ENCODE assay signal across 1 cellular context in genomic region chr4:6858997-6859396, GRCh38.
TF ChIP-seq lines count a peak whose summit lies in the region.

No MANE protein-coding gene starts in this region.

TF ChIP-seq in HepG2, 621 proteins besides CTCF, POLR2A, EP300 and RAD21:
- TF ChIP-seq, protein P1, sequence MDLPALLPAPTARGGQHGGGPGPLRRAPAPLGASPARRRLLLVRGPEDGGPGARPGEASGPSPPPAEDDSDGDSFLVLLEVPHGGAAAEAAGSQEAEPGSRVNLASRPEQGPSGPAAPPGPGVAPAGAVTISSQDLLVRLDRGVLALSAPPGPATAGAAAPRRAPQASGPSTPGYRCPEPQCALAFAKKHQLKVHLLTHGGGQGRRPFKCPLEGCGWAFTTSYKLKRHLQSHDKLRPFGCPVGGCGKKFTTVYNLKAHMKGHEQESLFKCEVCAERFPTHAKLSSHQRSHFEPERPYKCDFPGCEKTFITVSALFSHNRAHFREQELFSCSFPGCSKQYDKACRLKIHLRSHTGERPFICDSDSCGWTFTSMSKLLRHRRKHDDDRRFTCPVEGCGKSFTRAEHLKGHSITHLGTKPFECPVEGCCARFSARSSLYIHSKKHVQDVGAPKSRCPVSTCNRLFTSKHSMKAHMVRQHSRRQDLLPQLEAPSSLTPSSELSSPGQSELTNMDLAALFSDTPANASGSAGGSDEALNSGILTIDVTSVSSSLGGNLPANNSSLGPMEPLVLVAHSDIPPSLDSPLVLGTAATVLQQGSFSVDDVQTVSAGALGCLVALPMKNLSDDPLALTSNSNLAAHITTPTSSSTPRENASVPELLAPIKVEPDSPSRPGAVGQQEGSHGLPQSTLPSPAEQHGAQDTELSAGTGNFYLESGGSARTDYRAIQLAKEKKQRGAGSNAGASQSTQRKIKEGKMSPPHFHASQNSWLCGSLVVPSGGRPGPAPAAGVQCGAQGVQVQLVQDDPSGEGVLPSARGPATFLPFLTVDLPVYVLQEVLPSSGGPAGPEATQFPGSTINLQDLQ (CRISPR knock-in tag; IDR thresholded peaks at IDR 0.05): no peak
- TF ChIP-seq EZH2 (conservative IDR thresholded peaks at IDR 0.05; ENCODE audit: low read depth, low read length) (no peak), HMG20B (CRISPR knock-in tag; conservative IDR thresholded peaks at IDR 0.05) (no peak)
- TF ChIP-seq, protein P2, sequence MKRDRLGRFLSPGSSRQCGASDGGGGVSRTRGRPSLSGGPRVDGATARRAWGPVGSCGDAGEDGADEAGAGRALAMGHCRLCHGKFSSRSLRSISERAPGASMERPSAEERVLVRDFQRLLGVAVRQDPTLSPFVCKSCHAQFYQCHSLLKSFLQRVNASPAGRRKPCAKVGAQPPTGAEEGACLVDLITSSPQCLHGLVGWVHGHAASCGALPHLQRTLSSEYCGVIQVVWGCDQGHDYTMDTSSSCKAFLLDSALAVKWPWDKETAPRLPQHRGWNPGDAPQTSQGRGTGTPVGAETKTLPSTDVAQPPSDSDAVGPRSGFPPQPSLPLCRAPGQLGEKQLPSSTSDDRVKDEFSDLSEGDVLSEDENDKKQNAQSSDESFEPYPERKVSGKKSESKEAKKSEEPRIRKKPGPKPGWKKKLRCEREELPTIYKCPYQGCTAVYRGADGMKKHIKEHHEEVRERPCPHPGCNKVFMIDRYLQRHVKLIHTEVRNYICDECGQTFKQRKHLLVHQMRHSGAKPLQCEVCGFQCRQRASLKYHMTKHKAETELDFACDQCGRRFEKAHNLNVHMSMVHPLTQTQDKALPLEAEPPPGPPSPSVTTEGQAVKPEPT (CRISPR knock-in tag; IDR thresholded peaks at IDR 0.05; ENCODE audit: low read depth): no peak
TF ChIP-seq in HepG2: peak in this region for 0.
